Comparison of ENCODE assay signal across 9 cellular contexts in genomic region chr9:129962376-129962765, GRCh38.
DNase-seq lines count a peak whose midpoint lies in the region; ATAC-seq and TF ChIP-seq lines count a peak whose summit lies in the region.
"Had no signal": no experiment of that assay in that cellular context is flagged by ENCODE, and none has a peak within 500 bp of the region (broad histone marks: within the 10 kb centered on the region; RNA-seq: fewer than 3 reads in every experiment).

No MANE protein-coding gene starts in this region.

- H3K56ac ChIP-seq in mesendoderm (ENCODE audit: low read length), result peak overlapping the region; percentile 59

- no peaks in the 10 kb centered on the region for H3K27me3 Mint-ChIP-seq in activated naive CD4-positive, alpha-beta T cell treated with anti-CD3 and anti-CD28 coated beads for 36 hours (ENCODE audit: low read depth)
- H3K27me3 Mint-ChIP-seq in central memory CD8-positive, alpha-beta T cell, result no peaks in the 10 kb centered on the region

- no peak overlapping the region for H2AK5ac ChIP-seq in mesendoderm (ENCODE audit: low read length)

- no peak overlapping the region for H3K23ac ChIP-seq in mesendoderm (ENCODE audit: low read length)

- H2BK15ac ChIP-seq in mesendoderm (replicated peaks; ENCODE audit: low read depth), result no peak overlapping the region

- H3K9me3 Mint-ChIP-seq in activated naive CD4-positive, alpha-beta T cell treated with anti-CD3 and anti-CD28 coated beads for 36 hours, result no peaks in the 10 kb centered on the region
- no peaks in the 10 kb centered on the region for H3K9me3 Mint-ChIP-seq in central memory CD8-positive, alpha-beta T cell

- H3K79me1 ChIP-seq in mesendoderm (ENCODE audit: low read length), result no peaks in the 10 kb centered on the region

- peaks cover 15% of the 10 kb centered on the region for H3K4me1 ChIP-seq in mesendoderm (ENCODE audit: control insufficient read depth, low read depth, low read length)
- H3K4me1 ChIP-seq in upper lobe of right lung, result peaks cover 21% of the 10 kb centered on the region

- peak overlapping the region; percentile 88 for H3K18ac ChIP-seq in mesendoderm (ENCODE audit: low read length)

- H3K4me1 Mint-ChIP-seq in activated naive CD4-positive, alpha-beta T cell treated with anti-CD3 and anti-CD28 coated beads for 36 hours (ENCODE audit: low read depth), result peaks cover 84% of the 10 kb centered on the region
- peaks cover 71% of the 10 kb centered on the region for H3K4me1 Mint-ChIP-seq in central memory CD8-positive, alpha-beta T cell

- no peak for TF ChIP-seq CTCF in upper lobe of right lung (IDR thresholded peaks at IDR 0.05)

- H2BK5ac ChIP-seq in mesendoderm (ENCODE audit: low read length), result no peak overlapping the region

- ATAC-seq in central memory CD8-positive, alpha-beta T cell (replicated peaks; ENCODE audit: extremely low read depth, poor library complexity, severe bottlenecking), result no peak
- ATAC-seq in upper lobe of right lung, result no peak
- ATAC-seq in GM21526 (IDR thresholded peaks at IDR 0.05; ENCODE audit: low FRiP score, unreplicated experiment), result no peak

- no peak overlapping the region for H3K4me2 ChIP-seq in mesendoderm (ENCODE audit: low read length)

- WGBS in mesendoderm (ENCODE audit: extremely low coverage, insufficient coverage, low lambda C conversion rate), result no CpG with 5 or more reads among the region's 7 CpGs

- no peak overlapping the region for H3K4ac ChIP-seq in mesendoderm (ENCODE audit: low read depth, low read length)

- peak overlapping the region; percentile 95 for H3K27ac Mint-ChIP-seq in activated naive CD4-positive, alpha-beta T cell treated with anti-CD3 and anti-CD28 coated beads for 36 hours
- H3K27ac Mint-ChIP-seq in central memory CD8-positive, alpha-beta T cell (ENCODE audit: low read depth), result peak overlapping the region; percentile 97

- CTCF ChIA-PET in activated naive CD4-positive, alpha-beta T cell treated with anti-CD3 and anti-CD28 coated beads for 36 hours (lab: Charles Lee), result interaction anchor here (0.6 to 1.5 kb wide), 3 partner anchors 19 to 145 kb away, joined by 3 to 4 read pairs (median 3); no protein-coding TSS in a partner anchor

- H3K4me3 Mint-ChIP-seq in activated naive CD4-positive, alpha-beta T cell treated with anti-CD3 and anti-CD28 coated beads for 36 hours, result peak overlapping the region; percentile 70
- peak overlapping the region; percentile 82 for H3K4me3 Mint-ChIP-seq in central memory CD8-positive, alpha-beta T cell

- H3K9me3 ChIP-seq in upper lobe of right lung, result no peaks in the 10 kb centered on the region

- H3K27me3 ChIP-seq in mesendoderm (ENCODE audit: insufficient read depth, low read length, poor library complexity) (no peaks in the 10 kb centered on the region), upper lobe of right lung (no peaks in the 10 kb centered on the region)

- peak overlapping the region; percentile 10 for H4K5ac ChIP-seq in mesendoderm (ENCODE audit: low read length)

- intact Hi-C loops in activated naive CD4-positive, alpha-beta T cell treated with anti-CD3 and anti-CD28 coated beads for 36 hours (cut with micrococcal nuclease), result loop anchor here (2.0 kb wide), 3 partner anchors 66 to 76 kb away; no protein-coding TSS in a partner anchor
- intact Hi-C loops in upper lobe of right lung (cut with DNase I), result no loop called here

- H4K8ac ChIP-seq in mesendoderm (ENCODE audit: low read depth, low read length), result no peak overlapping the region

- no peak overlapping the region for H2BK120ac ChIP-seq in mesendoderm (ENCODE audit: low read depth, low read length)

- H3K27ac ChIP-seq in mesendoderm (ENCODE audit: low read depth, low read length), result peak overlapping the region; percentile 43
- peak overlapping the region; percentile 91 for H3K27ac ChIP-seq in upper lobe of right lung

- H3K4me3 ChIP-seq in mesendoderm (ENCODE audit: low read length) (no peak overlapping the region), upper lobe of right lung (peak overlapping the region; percentile 53)

- peak overlapping the region; percentile 25 for H3K9ac ChIP-seq in mesendoderm (ENCODE audit: low read length)

- H3K36me3 Mint-ChIP-seq in activated naive CD4-positive, alpha-beta T cell treated with anti-CD3 and anti-CD28 coated beads for 36 hours (ENCODE audit: low read depth), result peaks cover 45% of the 10 kb centered on the region
- peaks cover 55% of the 10 kb centered on the region for H3K36me3 Mint-ChIP-seq in central memory CD8-positive, alpha-beta T cell (ENCODE audit: insufficient read depth)

- no peak for DNase-seq in activated naive CD4-positive, alpha-beta T cell treated with anti-CD3 and anti-CD28 coated beads for 36 hours
- no peak for DNase-seq in activated naive CD4-positive, alpha-beta T cell (lab: John Stamatoyannopoulos, UW)
- DNase-seq in central memory CD8-positive, alpha-beta T cell (ENCODE audit: low spot score in 2 of 2), result no peak
- DNase-seq in mesendoderm, result peak; percentile 25
- DNase-seq in upper lobe of right lung, result no peak
- no peak for DNase-seq in NCI-H187 (lab: John Stamatoyannopoulos, UW)
- no peak for DNase-seq in mucosa of gallbladder (ENCODE audit: low spot score)
- DNase-seq: NCI-H1417 had no signal

- H3K79me2 ChIP-seq in mesendoderm (ENCODE audit: control insufficient read depth, insufficient read depth, low read length), result no peaks in the 10 kb centered on the region

- H3K36me3 ChIP-seq in mesendoderm (ENCODE audit: control insufficient read depth, insufficient read depth, low read length) (no peaks in the 10 kb centered on the region), upper lobe of right lung (peaks cover 14% of the 10 kb centered on the region)
